9 cellular contexts compared by ENCODE assay signal in genomic region chr21:42939581-42940413, GRCh38. TPM values are rescaled to one million over a fixed set of nuclear protein-coding genes. Genes with fewer than 3 reads are reported as not detected.
DNase-seq lines count a peak whose midpoint lies in the region; ATAC-seq, FAIRE-seq and TF ChIP-seq lines count a peak whose summit lies in the region.
"Had no signal": no experiment of that assay in that cellular context is flagged by ENCODE, and none has a peak within 500 bp of the region (broad histone marks: within the 10 kb centered on the region; RNA-seq: fewer than 3 reads in every experiment).

No MANE protein-coding gene starts in this region.

- H3F3A ChIP-seq in neural progenitor cell (ENCODE audit: low read depth): peaks cover 13% of the 10 kb centered on the region

- TF ChIP-seq CTCF in neural progenitor cell (IDR thresholded peaks at IDR 0.05): no peak

- H3K36me3 ChIP-seq in neural progenitor cell: no peaks in the 10 kb centered on the region
- H3K36me3 ChIP-seq: neutrophil had no signal

- H3K4me1 ChIP-seq in neural progenitor cell: peaks cover 7% of the 10 kb centered on the region

- no peak for ATAC-seq in GM21619 (IDR thresholded peaks at IDR 0.05; ENCODE audit: unreplicated experiment)

- no peaks in the 10 kb centered on the region for H3K79me2 ChIP-seq in neural progenitor cell (ENCODE audit: low read depth)

- H4K20me1 ChIP-seq in neural progenitor cell (ENCODE audit: low read depth): no peaks in the 10 kb centered on the region

- H3K4me2 ChIP-seq in neural progenitor cell: no peak overlapping the region

- no peak overlapping the region for H3K4me3 Mint-ChIP-seq in neural progenitor cell

- H3K36me3 Mint-ChIP-seq in neural progenitor cell: no peaks in the 10 kb centered on the region

- peak; percentile 50 for DNase-seq in HS-27A (ENCODE audit: low read depth)
- DNase-seq in astrocyte of the hippocampus (ENCODE audit: low read depth, low spot score): peak; percentile 95
- peak; percentile 89 for DNase-seq in inferior parietal cortex (ENCODE audit: extremely low spot score)
- DNase-seq in substantia nigra (lab: John Stamatoyannopoulos, UW): peak in 37 of 49 donors; percentile 5 to 85 (median 38)
- no peak for DNase-seq in GM12892 (ENCODE audit: insufficient read length)
- no peak for DNase-seq in activated T-cell treated with anti-CD3 and anti-CD28 coated beads, Interleukin-2, amount 50 U/mL, for 1 hour
- no peak for DNase-seq in neural progenitor cell (ENCODE audit: low spot score)

- no peak overlapping the region for H2AFZ ChIP-seq in neural progenitor cell (replicated peaks)

- H3K9me3 ChIP-seq in neural progenitor cell (ENCODE audit: low read depth): no peaks in the 10 kb centered on the region
- H3K9me3 ChIP-seq: neutrophil had no signal

- H3K4me1 Mint-ChIP-seq in neural progenitor cell: no peaks in the 10 kb centered on the region

- no peak overlapping the region for H3K4me3 ChIP-seq in neural progenitor cell

- H3K27ac ChIP-seq in substantia nigra (ENCODE audit: low read depth, low read length, poor library complexity, severe bottlenecking) (peak overlapping the region; percentile 68), neural progenitor cell (no peak overlapping the region)
- H3K27ac ChIP-seq: neutrophil had no signal

- H3K27me3 Mint-ChIP-seq in neural progenitor cell (ENCODE audit: insufficient read depth, low read depth): peaks cover 6% of the 10 kb centered on the region

- no peaks in the 10 kb centered on the region for H3K27me3 ChIP-seq in neural progenitor cell
- H3K27me3 ChIP-seq: neutrophil had no signal

- TF ChIP-seq POLR2A in GM12892 (IDR thresholded peaks at IDR 0.05; ENCODE audit: low read depth, low read length): no peak

- no peaks in the 10 kb centered on the region for H3K9me3 Mint-ChIP-seq in neural progenitor cell

- H3K9ac ChIP-seq in neural progenitor cell: no peak overlapping the region

- no peak for FAIRE-seq in GM12892 (lab: Jason Lieb, UNC)

- H3K27ac Mint-ChIP-seq in neural progenitor cell: no peak overlapping the region

RNA-seq across cellular contexts. Expression of gene ERVH48-1, which starts 14.4 kb away (rescaled TPM):
- 0.15 TPM for polyA plus RNA-seq in GM12892 (2012; ENCODE audit: missing spikeins)
- total RNA-seq in neural progenitor cell (ENCODE audit: low replicate concordance): 0.19 TPM in 1 of 2 replicates, not detected in the other

RNA-seq across cellular contexts. Expression of gene PKNOX1, which starts 34.6 kb away (rescaled TPM):
- 9.8 TPM for polyA plus RNA-seq in GM12892 (2012; ENCODE audit: missing spikeins)
- 10.3 and 11.0 TPM in 2 replicates for total RNA-seq in neural progenitor cell (ENCODE audit: low replicate concordance)

RNA-seq across cellular contexts. Expression of gene NDUFV3, which starts 46.7 kb away (rescaled TPM):
- polyA plus RNA-seq in GM12892 (2012; ENCODE audit: missing spikeins): 16.2 TPM
- 16.7 and 24.4 TPM in 2 replicates for total RNA-seq in neural progenitor cell (ENCODE audit: low replicate concordance)

Comparison
In these comparisons a context has a peak if more than half of its experiments do, and no peak if none do; other contexts are left out.
1. DNase-seq: peak in HS-27A (single experiment), astrocyte of the hippocampus (single experiment), inferior parietal cortex (single experiment) and substantia nigra (37 of 49); none in GM12892 (single experiment), activated T-cell treated with anti-CD3 and anti-CD28 coated beads, Interleukin-2, amount 50 U/mL, for 1 hour (single experiment) and neural progenitor cell (single experiment).